ENCODE assay signal across 9 cellular contexts in the genomic region with DNA sequence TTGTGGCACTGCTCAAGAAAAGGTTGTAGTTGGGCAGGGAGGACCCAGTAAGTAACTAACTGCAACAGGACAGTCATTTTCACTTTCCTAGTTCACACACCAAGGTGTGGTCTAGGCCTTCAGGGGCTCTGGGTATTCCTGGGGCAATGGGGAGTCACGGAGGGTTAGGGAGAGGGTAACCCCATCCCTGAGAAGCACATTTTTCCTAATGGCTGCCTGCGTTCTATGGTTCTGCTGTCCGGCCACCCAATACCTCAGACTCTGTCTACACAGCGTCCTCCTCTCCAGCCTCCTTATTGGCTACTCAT. TPM values are rescaled to one million over a fixed set of nuclear protein-coding genes. Genes with fewer than 3 reads are reported as not detected.
DNase-seq lines count a peak whose midpoint lies in the region; ATAC-seq and TF ChIP-seq lines count a peak whose summit lies in the region.
"Had no signal": no experiment of that assay in that cellular context is flagged by ENCODE, and none has a peak within 500 bp of the region (broad histone marks: within the 10 kb centered on the region; RNA-seq: fewer than 3 reads in every experiment).

No MANE protein-coding gene starts in this region.

- H3K27ac ChIP-seq in Peyer's patch: peak overlapping the region; percentile 87 to 97 (median 94)
- H3K27ac ChIP-seq in parathyroid adenoma: peak overlapping the region; percentile 99

- CTCF ChIA-PET in Calu3 (lab: Charles Lee): interaction anchor here (0.9 to 1.2 kb wide), 3 partner anchors 76 to 145 kb away, joined by 3 to 6 read pairs (median 4); partner anchors contain the start of gene GPKOW

- TF ChIP-seq POLR2A in Peyer's patch (IDR thresholded peaks at IDR 0.05): no peak

- peaks cover 10% of the 10 kb centered on the region for H3K27me3 Mint-ChIP-seq in Calu3 (ENCODE audit: unreplicated experiment)

- peaks cover 34% of the 10 kb centered on the region for H3K36me3 Mint-ChIP-seq in Calu3 (ENCODE audit: insufficient read depth, unreplicated experiment)

- H3K4me1 ChIP-seq in Peyer's patch (peaks cover 0 to 15% (median 7%) of the 10 kb centered on the region in 4 donors), parathyroid adenoma (peaks cover 17% of the 10 kb centered on the region)

- peak overlapping the region; percentile 66 for H3K4me2 ChIP-seq in parathyroid adenoma (ENCODE audit: low read length)

- BruUV-seq in Calu3 (replicated peaks; lab: Mats Ljungman, UMichigan): no TSS peak

- no peak for TF ChIP-seq CTCF in Calu3 (IDR thresholded peaks at IDR 0.05; ENCODE audit: unreplicated experiment)
- TF ChIP-seq CTCF in Peyer's patch (IDR thresholded peaks at IDR 0.05): no peak
- TF ChIP-seq CTCF in epithelial cell of proximal tubule (conservative IDR thresholded peaks at IDR 0.05; ENCODE audit: low read depth, low read length): no peak
- TF ChIP-seq CTCF in parathyroid adenoma (IDR thresholded peaks at IDR 0.05): no peak

- peak overlapping the region; percentile 41 to 90 (median 58) for H3K4me3 ChIP-seq in Peyer's patch
- H3K4me3 ChIP-seq in epithelial cell of proximal tubule (ENCODE audit: low read depth, low read length): peak overlapping the region; percentile 66
- H3K4me3 ChIP-seq in parathyroid adenoma (ENCODE audit: low read depth, low read length): peak overlapping the region; percentile 81

- H3K9ac ChIP-seq in parathyroid adenoma: no peak overlapping the region

- intact Hi-C loops in Calu3 (cut with micrococcal nuclease; ENCODE audit: unreplicated experiment): no loop called here

- no peaks in the 10 kb centered on the region for H3K36me3 ChIP-seq in Peyer's patch
- H3K36me3 ChIP-seq in parathyroid adenoma (ENCODE audit: control insufficient read depth, insufficient read depth, low read length): no peaks in the 10 kb centered on the region

- no peaks in the 10 kb centered on the region for H3K9me3 Mint-ChIP-seq in Calu3 (ENCODE audit: low read depth, unreplicated experiment)

- no peaks in the 10 kb centered on the region for H3K9me3 ChIP-seq in Peyer's patch
- no peaks in the 10 kb centered on the region for H3K9me3 ChIP-seq in parathyroid adenoma (ENCODE audit: control insufficient read depth, low read length)
- H3K9me3 ChIP-seq: mucosa of descending colon had no signal

- peak overlapping the region; percentile 71 for H3K4me3 Mint-ChIP-seq in Calu3 (ENCODE audit: low read depth, unreplicated experiment)

- no peaks in the 10 kb centered on the region for H3K27me3 ChIP-seq in Peyer's patch
- no peaks in the 10 kb centered on the region for H3K27me3 ChIP-seq in parathyroid adenoma (ENCODE audit: control insufficient read depth, insufficient read depth, low read length)

- H3K27ac Mint-ChIP-seq in Calu3 (ENCODE audit: unreplicated experiment): peak overlapping the region; percentile 100

- no peak for ATAC-seq in activated CD4-positive, CD25-positive, alpha-beta regulatory T cell treated with anti-CD3 and anti-CD28 coated beads, Interleukin-2, amount 50 U/mL, for 24 hours

- no peaks in the 10 kb centered on the region for H3K79me2 ChIP-seq in parathyroid adenoma

- peak overlapping the region; percentile 88 for H2AFZ ChIP-seq in parathyroid adenoma

- H3K4me1 Mint-ChIP-seq in Calu3 (ENCODE audit: low read depth, unreplicated experiment): peaks cover 19% of the 10 kb centered on the region

- DNase-seq in Calu3 (no peak), Peyer's patch (no peak), epithelial cell of proximal tubule (ENCODE audit: low read depth) (no peak), putamen (ENCODE audit: low spot score) (no peak), SKM-1 (lab: John Stamatoyannopoulos, UW; ENCODE audit: unreplicated experiment) (no peak), DMS 273 (lab: John Stamatoyannopoulos, UW; ENCODE audit: unreplicated experiment) (no peak)

RNA-seq across cellular contexts. Expression of gene PPP1R3F, which starts 0.9 kb away (rescaled TPM):
- total RNA-seq in Calu3 (2022): 14.7 and 18.8 TPM in 2 replicates
- 10 to 100 TPM in 1 of 4 donors, 1 to 10 TPM in 3; 2.5 to 19.0 (median 7.5) TPM for total RNA-seq in Peyer's patch
- total RNA-seq in epithelial cell of proximal tubule: 0.87 and 2.3 TPM in 2 replicates

RNA-seq across cellular contexts. Expression of gene FOXP3, which starts 4.1 kb away (rescaled TPM):
- 0.26 TPM in 1 of 2 replicates, not detected in the other for total RNA-seq in Calu3 (2022)
- total RNA-seq in Peyer's patch: under 1 TPM in 1 of 4 donors, not detected in 3; 0.66 TPM
- 0.07 TPM in 1 of 2 replicates, not detected in the other for total RNA-seq in epithelial cell of proximal tubule

RNA-seq across cellular contexts. Expression of gene CCDC22, which starts 33.4 kb away (rescaled TPM):
- total RNA-seq in Calu3 (2022) (16.8 and 17.0 TPM in 2 replicates), Peyer's patch (10 to 100 TPM; 19.1 to 27.4 (median 23.1) TPM), epithelial cell of proximal tubule (22.7 and 25.9 TPM in 2 replicates)

RNA-seq across cellular contexts. Expression of gene GAGE10, which starts 34.8 kb away (rescaled TPM):
- total RNA-seq in Calu3 (2022) (not detected in 2 replicates), Peyer's patch (not detected), epithelial cell of proximal tubule (not detected in 2 replicates)
- total RNA-seq: mucosa of descending colon had no signal

RNA-seq across cellular contexts. Expression of gene CACNA1F, which starts 35.5 kb away (rescaled TPM):
- total RNA-seq in Calu3 (2022) (not detected in 2 replicates), Peyer's patch (1 to 10 TPM; 1.7 to 2.8 (median 2.3) TPM), epithelial cell of proximal tubule (0.12 TPM in 1 of 2 replicates, not detected in the other)
